9 cellular contexts compared by ENCODE assay signal in the genomic region with DNA sequence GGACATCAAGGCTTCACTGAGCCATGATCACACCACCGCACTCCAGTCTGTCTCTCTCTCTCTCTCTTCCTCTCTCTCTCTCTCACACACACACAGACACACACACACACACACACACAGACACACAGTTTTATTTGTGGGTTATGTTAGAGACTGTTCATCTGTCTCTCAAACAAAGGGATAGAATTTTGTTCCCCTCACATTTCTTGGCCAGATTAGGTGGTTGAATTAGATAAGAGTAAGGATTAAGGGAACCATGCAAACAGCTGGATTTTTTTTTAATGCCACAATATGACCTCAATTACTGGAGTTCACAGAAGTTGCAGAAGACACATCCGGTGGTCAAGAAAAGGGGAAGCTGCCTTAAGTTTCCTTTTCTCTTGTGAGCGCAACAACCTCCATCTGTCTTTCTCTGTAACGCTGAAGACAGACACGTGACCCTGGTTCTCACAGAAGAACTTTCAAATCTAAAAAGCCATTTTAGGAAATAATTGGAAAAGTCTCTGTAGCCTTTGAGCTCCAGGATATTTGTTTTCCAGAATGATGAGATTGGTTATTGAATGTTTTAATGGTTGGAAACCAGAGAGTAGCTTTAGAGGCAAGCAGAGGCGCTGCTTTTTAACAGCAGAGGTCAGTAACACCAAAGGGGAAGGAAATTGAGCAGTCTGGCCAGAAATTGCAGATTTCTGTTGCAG. TPM values are rescaled to one million over a fixed set of nuclear protein-coding genes. Genes with fewer than 3 reads are reported as not detected.
DNase-seq lines count a peak whose midpoint lies in the region; ATAC-seq and TF ChIP-seq lines count a peak whose summit lies in the region.
"Had no signal": no experiment of that assay in that cellular context is flagged by ENCODE, and none has a peak within 500 bp of the region (broad histone marks: within the 10 kb centered on the region; RNA-seq: fewer than 3 reads in every experiment).

No MANE protein-coding gene starts in this region.

- TF ChIP-seq POLR2A in tibial nerve (IDR thresholded peaks at IDR 0.05): no peak

- H3K36me3 Mint-ChIP-seq in stimulated activated naive CD8-positive, alpha-beta T cell treated with anti-CD3 and anti-CD28 coated beads, Interleukin-15, Interleukin-2, amounts not matched to agents 100 ng/mL and 50 ng/mL, for 24 hours (ENCODE audit: low read depth): no peaks in the 10 kb centered on the region
- no peaks in the 10 kb centered on the region for H3K36me3 Mint-ChIP-seq in activated naive CD8-positive, alpha-beta T cell treated with anti-CD3 and anti-CD28 coated beads, Interleukin-2, amount 50 U/mL, for 24 hours (ENCODE audit: low read depth)

- TF ChIP-seq RAD21 in Ishikawa (IDR thresholded peaks at IDR 0.05; ENCODE audit: low read depth): peak; percentile 82

- ATAC-seq in stimulated activated naive CD8-positive, alpha-beta T cell treated with anti-CD3 and anti-CD28 coated beads, Interleukin-15, Interleukin-2, amounts not matched to agents 100 U/mL and 50 U/mL, for 24 hours: no peak
- peak; percentile 94 for ATAC-seq in GM21737 (IDR thresholded peaks at IDR 0.05; ENCODE audit: unreplicated experiment)
- ATAC-seq in activated naive CD8-positive, alpha-beta T cell treated with anti-CD3 and anti-CD28 coated beads, Interleukin-2, amount 50 U/mL, for 24 hours: no peak

- no peaks in the 10 kb centered on the region for H3K36me3 ChIP-seq in tibial nerve

- peaks cover 14% of the 10 kb centered on the region for H3K27me3 Mint-ChIP-seq in stimulated activated naive CD8-positive, alpha-beta T cell treated with anti-CD3 and anti-CD28 coated beads, Interleukin-15, Interleukin-2, amounts not matched to agents 100 ng/mL and 50 ng/mL, for 24 hours
- peaks cover 9% of the 10 kb centered on the region for H3K27me3 Mint-ChIP-seq in activated naive CD8-positive, alpha-beta T cell treated with anti-CD3 and anti-CD28 coated beads, Interleukin-2, amount 50 U/mL, for 24 hours

- H3K4me3 ChIP-seq in tibial nerve: no peak overlapping the region
- no peak overlapping the region for H3K4me3 ChIP-seq in coronary artery

- 24 to 26% methylated on average over 6 of the region's 6 CpGs for WGBS in tibial nerve, 2 donors

- H3K4me3 Mint-ChIP-seq in stimulated activated naive CD8-positive, alpha-beta T cell treated with anti-CD3 and anti-CD28 coated beads, Interleukin-15, Interleukin-2, amounts not matched to agents 100 ng/mL and 50 ng/mL, for 24 hours: peak overlapping the region; percentile 33
- H3K4me3 Mint-ChIP-seq in activated naive CD8-positive, alpha-beta T cell treated with anti-CD3 and anti-CD28 coated beads, Interleukin-2, amount 50 U/mL, for 24 hours: no peak overlapping the region

- TF ChIP-seq EP300 in Ishikawa (IDR thresholded peaks at IDR 0.05; ENCODE audit: borderline replicate concordance) (no peak), tibial nerve (IDR thresholded peaks at IDR 0.05) (peak; percentile 44 to 62)

- TF ChIP-seq CTCF in tibial nerve (IDR thresholded peaks at IDR 0.05) (peak in 4 of 5 experiments; percentile 18 to 36 (median 29)), coronary artery (IDR thresholded peaks at IDR 0.05) (no peak)

- H3K9me3 ChIP-seq in tibial nerve: no peaks in the 10 kb centered on the region

- no peak overlapping the region for H3K27ac ChIP-seq in tibial nerve
- no peak overlapping the region for H3K27ac ChIP-seq in coronary artery

- H3K27me3 ChIP-seq in tibial nerve: no peaks in the 10 kb centered on the region

- H3K4me1 Mint-ChIP-seq in stimulated activated naive CD8-positive, alpha-beta T cell treated with anti-CD3 and anti-CD28 coated beads, Interleukin-15, Interleukin-2, amounts not matched to agents 100 ng/mL and 50 ng/mL, for 24 hours (ENCODE audit: low read depth): peaks cover 13% of the 10 kb centered on the region
- H3K4me1 Mint-ChIP-seq in activated naive CD8-positive, alpha-beta T cell treated with anti-CD3 and anti-CD28 coated beads, Interleukin-2, amount 50 U/mL, for 24 hours: peaks cover 8% of the 10 kb centered on the region

- H3K27ac Mint-ChIP-seq in stimulated activated naive CD8-positive, alpha-beta T cell treated with anti-CD3 and anti-CD28 coated beads, Interleukin-15, Interleukin-2, amounts not matched to agents 100 ng/mL and 50 ng/mL, for 24 hours: peak overlapping the region; percentile 67
- peak overlapping the region; percentile 37 for H3K27ac Mint-ChIP-seq in activated naive CD8-positive, alpha-beta T cell treated with anti-CD3 and anti-CD28 coated beads, Interleukin-2, amount 50 U/mL, for 24 hours

- peaks cover 0 to 5% (median 2%) of the 10 kb centered on the region in 4 donors for H3K4me1 ChIP-seq in tibial nerve

- no peak for DNase-seq in stimulated activated naive CD8-positive, alpha-beta T cell treated with anti-CD3 and anti-CD28 coated beads, Interleukin-15, Interleukin-2, amounts not matched to agents 100 U/mL and 50 U/mL, for 24 hours
- DNase-seq in activated naive CD8-positive, alpha-beta T cell treated with anti-CD3 and anti-CD28 coated beads, Interleukin-2, amount 50 U/mL, for 24 hours: peak; percentile 3
- DNase-seq in islet precursor cell: peak; percentile 60
- DNase-seq in tibial nerve (ENCODE audit: low spot score in 2 of 2): peak in 1 of 2 donors; percentile 37
- DNase-seq in coronary artery (ENCODE audit: low spot score): no peak

- no peaks in the 10 kb centered on the region for H3K9me3 Mint-ChIP-seq in stimulated activated naive CD8-positive, alpha-beta T cell treated with anti-CD3 and anti-CD28 coated beads, Interleukin-15, Interleukin-2, amounts not matched to agents 100 ng/mL and 50 ng/mL, for 24 hours
- peaks cover 7% of the 10 kb centered on the region for H3K9me3 Mint-ChIP-seq in activated naive CD8-positive, alpha-beta T cell treated with anti-CD3 and anti-CD28 coated beads, Interleukin-2, amount 50 U/mL, for 24 hours

TF ChIP-seq in Ishikawa, 13 proteins besides CTCF, POLR2A, EP300 and RAD21:
- TF ChIP-seq CEBPB (IDR thresholded peaks at IDR 0.05) (no peak), TCF12 (IDR thresholded peaks at IDR 0.05; ENCODE audit: low read depth) (no peak), TEAD4 (IDR thresholded peaks at IDR 0.05) (no peak), TAF1 (IDR thresholded peaks at IDR 0.05; ENCODE audit: low read depth) (no peak), ZBTB7A (IDR thresholded peaks at IDR 0.05; ENCODE audit: low read depth) (no peak), NFIC (IDR thresholded peaks at IDR 0.05) (no peak), YY1 (IDR thresholded peaks at IDR 0.05; ENCODE audit: low read depth) (no peak), FOXM1 (IDR thresholded peaks at IDR 0.05; ENCODE audit: borderline replicate concordance, low read depth) (no peak)
- TF ChIP-seq, protein P1, sequence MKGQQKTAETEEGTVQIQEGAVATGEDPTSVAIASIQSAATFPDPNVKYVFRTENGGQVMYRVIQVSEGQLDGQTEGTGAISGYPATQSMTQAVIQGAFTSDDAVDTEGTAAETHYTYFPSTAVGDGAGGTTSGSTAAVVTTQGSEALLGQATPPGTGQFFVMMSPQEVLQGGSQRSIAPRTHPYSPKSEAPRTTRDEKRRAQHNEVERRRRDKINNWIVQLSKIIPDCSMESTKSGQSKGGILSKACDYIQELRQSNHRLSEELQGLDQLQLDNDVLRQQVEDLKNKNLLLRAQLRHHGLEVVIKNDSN (IDR thresholded peaks at IDR 0.05): no peak
- TF ChIP-seq, protein P2, sequence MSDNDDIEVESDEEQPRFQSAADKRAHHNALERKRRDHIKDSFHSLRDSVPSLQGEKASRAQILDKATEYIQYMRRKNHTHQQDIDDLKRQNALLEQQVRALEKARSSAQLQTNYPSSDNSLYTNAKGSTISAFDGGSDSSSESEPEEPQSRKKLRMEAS (IDR thresholded peaks at IDR 0.05): no peak
- TF ChIP-seq, protein P3, sequence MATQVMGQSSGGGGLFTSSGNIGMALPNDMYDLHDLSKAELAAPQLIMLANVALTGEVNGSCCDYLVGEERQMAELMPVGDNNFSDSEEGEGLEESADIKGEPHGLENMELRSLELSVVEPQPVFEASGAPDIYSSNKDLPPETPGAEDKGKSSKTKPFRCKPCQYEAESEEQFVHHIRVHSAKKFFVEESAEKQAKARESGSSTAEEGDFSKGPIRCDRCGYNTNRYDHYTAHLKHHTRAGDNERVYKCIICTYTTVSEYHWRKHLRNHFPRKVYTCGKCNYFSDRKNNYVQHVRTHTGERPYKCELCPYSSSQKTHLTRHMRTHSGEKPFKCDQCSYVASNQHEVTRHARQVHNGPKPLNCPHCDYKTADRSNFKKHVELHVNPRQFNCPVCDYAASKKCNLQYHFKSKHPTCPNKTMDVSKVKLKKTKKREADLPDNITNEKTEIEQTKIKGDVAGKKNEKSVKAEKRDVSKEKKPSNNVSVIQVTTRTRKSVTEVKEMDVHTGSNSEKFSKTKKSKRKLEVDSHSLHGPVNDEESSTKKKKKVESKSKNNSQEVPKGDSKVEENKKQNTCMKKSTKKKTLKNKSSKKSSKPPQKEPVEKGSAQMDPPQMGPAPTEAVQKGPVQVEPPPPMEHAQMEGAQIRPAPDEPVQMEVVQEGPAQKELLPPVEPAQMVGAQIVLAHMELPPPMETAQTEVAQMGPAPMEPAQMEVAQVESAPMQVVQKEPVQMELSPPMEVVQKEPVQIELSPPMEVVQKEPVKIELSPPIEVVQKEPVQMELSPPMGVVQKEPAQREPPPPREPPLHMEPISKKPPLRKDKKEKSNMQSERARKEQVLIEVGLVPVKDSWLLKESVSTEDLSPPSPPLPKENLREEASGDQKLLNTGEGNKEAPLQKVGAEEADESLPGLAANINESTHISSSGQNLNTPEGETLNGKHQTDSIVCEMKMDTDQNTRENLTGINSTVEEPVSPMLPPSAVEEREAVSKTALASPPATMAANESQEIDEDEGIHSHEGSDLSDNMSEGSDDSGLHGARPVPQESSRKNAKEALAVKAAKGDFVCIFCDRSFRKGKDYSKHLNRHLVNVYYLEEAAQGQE (IDR thresholded peaks at IDR 0.05; ENCODE audit: low read depth): no peak

RNA-seq across cellular contexts. Expression of a gene that starts 33.0 kb away (rescaled TPM):
- not detected for total RNA-seq in tibial nerve
- total RNA-seq: pulmonary artery endothelial cell had no signal

Comparison
In these comparisons a context has a peak if more than half of its experiments do, and no peak if none do; other contexts are left out.
1. DNase-seq: peak in activated naive CD8-positive, alpha-beta T cell treated with anti-CD3 and anti-CD28 coated beads, Interleukin-2, amount 50 U/mL, for 24 hours (single experiment) and islet precursor cell (single experiment); none in stimulated activated naive CD8-positive, alpha-beta T cell treated with anti-CD3 and anti-CD28 coated beads, Interleukin-15, Interleukin-2, amounts not matched to agents 100 U/mL and 50 U/mL, for 24 hours (single experiment) and coronary artery (single experiment).